Comparison of ENCODE assay signal across 20 cellular contexts in the genomic region with DNA sequence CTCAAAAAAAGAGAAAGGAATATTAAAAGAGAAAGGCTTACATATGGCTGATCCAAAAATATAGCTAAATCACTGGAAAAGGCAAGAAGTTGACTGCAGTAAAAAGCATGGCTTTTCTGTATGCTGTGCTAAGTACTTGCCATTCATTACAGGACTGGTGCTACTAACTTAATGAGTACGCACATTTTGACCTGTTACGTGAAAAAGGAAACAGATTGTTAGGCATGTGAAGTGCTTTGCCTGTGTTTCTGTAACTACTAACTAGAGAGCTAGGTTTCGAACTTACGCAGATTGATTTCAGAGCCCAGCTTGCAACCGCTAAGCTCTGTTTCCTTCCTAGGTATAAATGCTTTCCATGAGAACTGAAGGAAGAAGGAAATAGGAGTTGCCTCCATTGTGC. TPM values are rescaled to one million over a fixed set of nuclear protein-coding genes. Genes with fewer than 3 reads are reported as not detected.
DNase-seq lines count a peak whose midpoint lies in the region; ATAC-seq, FAIRE-seq and TF ChIP-seq lines count a peak whose summit lies in the region.
"Had no signal": no experiment of that assay in that cellular context is flagged by ENCODE, and none has a peak within 500 bp of the region (broad histone marks: within the 10 kb centered on the region; RNA-seq: fewer than 3 reads in every experiment).

No MANE protein-coding gene starts in this region.

- H3K4me3 Mint-ChIP-seq in activated naive CD8-positive, alpha-beta T cell: peak overlapping the region; percentile 98
- H3K4me3 Mint-ChIP-seq in activated naive CD8-positive, alpha-beta T cell treated with anti-CD3 and anti-CD28 coated beads for 36 hours: no peak overlapping the region
- peak overlapping the region; percentile 99 for H3K4me3 Mint-ChIP-seq in activated T-helper 17 cell treated with anti-CD3 and anti-CD28 coated beads, Interleukin-2, amount 50 U/mL, for 72 hours
- H3K4me3 Mint-ChIP-seq in natural killer cell treated with Interleukin-12 subunit alpha and Interleukin-12 subunit beta and Interleukin-15 and Interleukin-18, amount 100 ng/mL, for 72 hours: peak overlapping the region; percentile 99

- no peak for DNase-seq in activated naive CD8-positive, alpha-beta T cell treated with anti-CD3 and anti-CD28 coated beads for 36 hours
- DNase-seq in HL-60 (ENCODE audit: low read depth in 1 of 2, low spot score in 1 of 2) (no peak), frontal cortex (ENCODE audit: low spot score in 2 of 2) (no peak), DMS 273 treated with DMSO at 0.1 percent for 48 hours (lab: John Stamatoyannopoulos, UW) (no peak)
- DNase-seq in natural killer cell treated with Interleukin-12 subunit alpha and Interleukin-12 subunit beta and Interleukin-15 and Interleukin-18, amount 100 ng/mL, for 72 hours (ENCODE audit: low spot score): no peak
- DNase-seq: COR-L47; HCEC 1CT; NCI-H1048; NCI-H345; NCI-H69; NK-92 treated with Interleukin-12 subunit alpha and Interleukin-12 subunit beta, amount 100 ng/mL, for 24 hours; OCI-M1 had no signal

- no peak for TF ChIP-seq CTCF in HL-60 (IDR thresholded peaks at IDR 0.05; ENCODE audit: insufficient read depth, low read length)

- H3K27ac Mint-ChIP-seq in activated naive CD8-positive, alpha-beta T cell: peak overlapping the region; percentile 92
- H3K27ac Mint-ChIP-seq in activated naive CD8-positive, alpha-beta T cell treated with anti-CD3 and anti-CD28 coated beads for 36 hours: no peak overlapping the region
- H3K27ac Mint-ChIP-seq in activated T-helper 17 cell treated with anti-CD3 and anti-CD28 coated beads, Interleukin-2, amount 50 U/mL, for 72 hours: peak overlapping the region; percentile 1
- H3K27ac Mint-ChIP-seq in natural killer cell treated with Interleukin-12 subunit alpha and Interleukin-12 subunit beta and Interleukin-15 and Interleukin-18, amount 100 ng/mL, for 72 hours: peak overlapping the region; percentile 99 to 100

- H3K36me3 Mint-ChIP-seq in activated naive CD8-positive, alpha-beta T cell: peaks cover 9% of the 10 kb centered on the region
- peaks cover 57% of the 10 kb centered on the region for H3K36me3 Mint-ChIP-seq in activated naive CD8-positive, alpha-beta T cell treated with anti-CD3 and anti-CD28 coated beads for 36 hours
- H3K36me3 Mint-ChIP-seq in activated T-helper 17 cell treated with anti-CD3 and anti-CD28 coated beads, Interleukin-2, amount 50 U/mL, for 72 hours (ENCODE audit: low read depth): peaks cover 74% of the 10 kb centered on the region
- peaks cover 23% of the 10 kb centered on the region for H3K36me3 Mint-ChIP-seq in natural killer cell treated with Interleukin-12 subunit alpha and Interleukin-12 subunit beta and Interleukin-15 and Interleukin-18, amount 100 ng/mL, for 72 hours

- H3K4me1 Mint-ChIP-seq in activated naive CD8-positive, alpha-beta T cell (ENCODE audit: low read depth): peaks cover 59% of the 10 kb centered on the region
- peaks cover 41% of the 10 kb centered on the region for H3K4me1 Mint-ChIP-seq in activated naive CD8-positive, alpha-beta T cell treated with anti-CD3 and anti-CD28 coated beads for 36 hours
- H3K4me1 Mint-ChIP-seq in activated T-helper 17 cell treated with anti-CD3 and anti-CD28 coated beads, Interleukin-2, amount 50 U/mL, for 72 hours: peaks cover 20% of the 10 kb centered on the region
- peaks cover 32 to 48% of the 10 kb centered on the region in 2 donors for H3K4me1 Mint-ChIP-seq in natural killer cell treated with Interleukin-12 subunit alpha and Interleukin-12 subunit beta and Interleukin-15 and Interleukin-18, amount 100 ng/mL, for 72 hours (ENCODE audit: low read depth in 2 of 2)

- H3K4me3 ChIP-seq in HL-60 (replicated peaks; ENCODE audit: insufficient read depth, low read length): no peak overlapping the region
- H3K4me3 ChIP-seq: K562, SJSA1 had no signal

- no peaks in the 10 kb centered on the region for H3K9me3 Mint-ChIP-seq in activated naive CD8-positive, alpha-beta T cell (ENCODE audit: low read depth)
- no peaks in the 10 kb centered on the region for H3K9me3 Mint-ChIP-seq in activated naive CD8-positive, alpha-beta T cell treated with anti-CD3 and anti-CD28 coated beads for 36 hours
- no peaks in the 10 kb centered on the region for H3K9me3 Mint-ChIP-seq in activated T-helper 17 cell treated with anti-CD3 and anti-CD28 coated beads, Interleukin-2, amount 50 U/mL, for 72 hours
- H3K9me3 Mint-ChIP-seq in natural killer cell treated with Interleukin-12 subunit alpha and Interleukin-12 subunit beta and Interleukin-15 and Interleukin-18, amount 100 ng/mL, for 72 hours: no peaks in the 10 kb centered on the region

- no peaks in the 10 kb centered on the region for H3K27me3 Mint-ChIP-seq in activated naive CD8-positive, alpha-beta T cell
- no peaks in the 10 kb centered on the region for H3K27me3 Mint-ChIP-seq in activated naive CD8-positive, alpha-beta T cell treated with anti-CD3 and anti-CD28 coated beads for 36 hours
- no peaks in the 10 kb centered on the region for H3K27me3 Mint-ChIP-seq in activated T-helper 17 cell treated with anti-CD3 and anti-CD28 coated beads, Interleukin-2, amount 50 U/mL, for 72 hours
- no peaks in the 10 kb centered on the region for H3K27me3 Mint-ChIP-seq in natural killer cell treated with Interleukin-12 subunit alpha and Interleukin-12 subunit beta and Interleukin-15 and Interleukin-18, amount 100 ng/mL, for 72 hours

- no peak for ATAC-seq in activated T-helper 17 cell treated with anti-CD3 and anti-CD28 coated beads, Interleukin-2, amount 50 U/mL, for 72 hours (replicated peaks)
- peak in 1 of 2 donors; percentile 40 for ATAC-seq in natural killer cell treated with Interleukin-12 subunit alpha and Interleukin-12 subunit beta and Interleukin-15 and Interleukin-18, amount 100 ng/mL, for 72 hours
- ATAC-seq in esophagus mucosa: no peak
- ATAC-seq: K562 had no signal

- no peak for FAIRE-seq in frontal cortex (lab: Jason Lieb, UNC)
- FAIRE-seq: GM12892, K562 had no signal

- no peaks in the 10 kb centered on the region for H3K27me3 ChIP-seq in HL-60 (ENCODE audit: insufficient read depth, poor library complexity, severe bottlenecking)
- H3K27me3 ChIP-seq: SJSA1 had no signal

- peak overlapping the region; percentile 2; the same call in 1 of the 2 replicates for H3K27ac ChIP-seq in HL-60 (replicated peaks)
- H3K27ac ChIP-seq: RWPE1, SJSA1 had no signal

RNA-seq across cellular contexts. Expression of a gene that starts 2.8 kb away (rescaled TPM):
- total RNA-seq in activated naive CD8-positive, alpha-beta T cell treated with anti-CD3 and anti-CD28 coated beads for 36 hours: 10 to 100 TPM; 52.0 to 59.5 TPM
- total RNA-seq in activated T-helper 17 cell treated with anti-CD3 and anti-CD28 coated beads, Interleukin-2, amount 50 U/mL, for 72 hours: 10 to 100 TPM; 31.2 to 52.7 TPM
- 10 to 100 TPM; 29.7 to 70.0 TPM for total RNA-seq in natural killer cell treated with Interleukin-12 subunit alpha and Interleukin-12 subunit beta and Interleukin-15 and Interleukin-18, amount 100 ng/mL, for 72 hours
- total RNA-seq in frontal cortex (70.5 TPM), esophagus mucosa (15.5 TPM)

RNA-seq across cellular contexts. Expression of a gene that starts 19.4 kb away (rescaled TPM):
- not detected for total RNA-seq in activated naive CD8-positive, alpha-beta T cell treated with anti-CD3 and anti-CD28 coated beads for 36 hours
- total RNA-seq in activated T-helper 17 cell treated with anti-CD3 and anti-CD28 coated beads, Interleukin-2, amount 50 U/mL, for 72 hours: under 1 TPM in 1 of 2 donors, not detected in 1; 0.79 TPM
- total RNA-seq in natural killer cell treated with Interleukin-12 subunit alpha and Interleukin-12 subunit beta and Interleukin-15 and Interleukin-18, amount 100 ng/mL, for 72 hours: 1 to 10 TPM in 1 of 2 donors, not detected in 1; 5.0 TPM
- total RNA-seq in frontal cortex (under 0.01 TPM), esophagus mucosa (not detected)
- total RNA-seq: G401, SJSA1 had no signal

RNA-seq across cellular contexts. Expression of a gene that starts 49.9 kb away (rescaled TPM):
- 10 to 100 TPM; 37.7 to 43.6 TPM for total RNA-seq in activated naive CD8-positive, alpha-beta T cell treated with anti-CD3 and anti-CD28 coated beads for 36 hours
- 10 to 100 TPM; 43.9 to 50.4 TPM for total RNA-seq in activated T-helper 17 cell treated with anti-CD3 and anti-CD28 coated beads, Interleukin-2, amount 50 U/mL, for 72 hours
- 10 to 100 TPM; 39.3 to 48.4 TPM for total RNA-seq in natural killer cell treated with Interleukin-12 subunit alpha and Interleukin-12 subunit beta and Interleukin-15 and Interleukin-18, amount 100 ng/mL, for 72 hours
- total RNA-seq in frontal cortex (194 TPM), esophagus mucosa (20.9 TPM)
